13 cellular contexts compared by ENCODE assay signal in the genomic region with DNA sequence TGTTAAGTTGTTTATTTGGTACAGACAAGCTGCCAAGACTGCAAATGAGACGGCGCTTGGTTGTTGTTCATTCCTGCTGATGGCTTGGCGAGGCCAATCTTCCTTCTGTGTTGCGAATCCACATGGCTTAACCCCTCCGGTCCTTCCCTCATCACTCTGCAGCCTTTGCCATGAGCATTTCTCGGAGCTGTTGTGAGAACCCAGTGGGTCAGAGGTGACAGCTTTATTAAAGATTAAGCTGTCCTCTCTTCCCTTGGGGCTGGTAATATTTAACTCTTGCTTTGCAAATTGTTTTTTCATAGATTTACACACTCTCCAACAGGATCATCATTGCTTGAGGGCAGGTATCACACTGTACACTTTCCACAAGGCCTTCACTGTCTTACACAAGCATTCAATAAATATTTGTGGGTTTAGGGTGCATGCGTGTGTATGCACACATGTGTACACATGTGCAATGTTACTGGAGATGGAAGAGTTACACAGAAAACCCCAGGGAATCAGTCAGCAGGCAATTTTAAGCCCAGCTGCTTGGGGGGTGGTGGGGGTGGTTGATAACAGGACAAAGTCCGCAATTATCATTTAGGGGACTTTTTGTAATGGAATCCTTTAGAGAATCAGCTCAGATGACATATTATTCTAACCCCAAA. TPM values are rescaled to one million over a fixed set of nuclear protein-coding genes. Genes with fewer than 3 reads are reported as not detected.
DNase-seq lines count a peak whose midpoint lies in the region; ATAC-seq and TF ChIP-seq lines count a peak whose summit lies in the region.
"Had no signal": no experiment of that assay in that cellular context is flagged by ENCODE, and none has a peak within 500 bp of the region (broad histone marks: within the 10 kb centered on the region; RNA-seq: fewer than 3 reads in every experiment).

No MANE protein-coding gene starts in this region.

- TF ChIP-seq RAD21 in liver (IDR thresholded peaks at IDR 0.05), result no peak

- H3K27me3 ChIP-seq in right atrium auricular region (no peaks in the 10 kb centered on the region), liver (ENCODE audit: control insufficient read depth in 4 of 4, insufficient read depth in 4 of 4, low read length in 3 of 4) (no peaks in the 10 kb centered on the region), thyroid gland (no peaks in the 10 kb centered on the region)

- no peaks in the 10 kb centered on the region for H3K9me3 ChIP-seq in right atrium auricular region
- no peaks in the 10 kb centered on the region for H3K9me3 ChIP-seq in liver (ENCODE audit: control insufficient read depth in 4 of 4, low read length in 3 of 4)
- H3K9me3 ChIP-seq in thyroid gland, result no peaks in the 10 kb centered on the region
- H3K9me3 ChIP-seq: gastrocnemius medialis had no signal

- 25% methylated on average over 8 of the region's 8 CpGs for WGBS in liver
- 37 to 55% methylated on average over 8 of the region's 8 CpGs for WGBS in thyroid gland, 2 donors

- intact Hi-C loops in cardiac septum (cut with DNase I), result no loop called here
- intact Hi-C loops in thyroid gland (cut with DNase I), result no loop called here

- no peak for TF ChIP-seq POLR2A in thyroid gland (IDR thresholded peaks at IDR 0.05)

- peaks cover 0 to 32% of the 10 kb centered on the region in 2 donors for H3K4me1 ChIP-seq in right atrium auricular region
- H3K4me1 ChIP-seq in liver (ENCODE audit: control insufficient read depth in 4 of 4, insufficient read depth in 4 of 4, low read length in 3 of 4), result peaks cover 0 to 11% (median 5%) of the 10 kb centered on the region in 4 donors
- H3K4me1 ChIP-seq in thyroid gland, result peaks cover 0 to 8% of the 10 kb centered on the region in 2 donors
- H3K4me1 ChIP-seq: gastrocnemius medialis had no signal

- DNase-seq in cardiac septum (ENCODE audit: low spot score) (peak; percentile 22), right atrium auricular region (ENCODE audit: low spot score) (no peak), cerebellar cortex (ENCODE audit: low spot score) (peak; percentile 12), thyroid gland (peak; percentile 34 to 56), NCI-H526 (lab: John Stamatoyannopoulos, UW) (no peak), AG08395 (ENCODE audit: low spot score) (no peak)
- DNase-seq: activated CD4-positive, alpha-beta T cell treated with anti-CD3 and anti-CD28 coated beads, Interleukin-2, amount 10 ng/mL, durations not matched to agents 7 days and 5 days; effector CD4-positive, alpha-beta T cell; gastrocnemius medialis had no signal

- TF ChIP-seq CTCF in right atrium auricular region (IDR thresholded peaks at IDR 0.05), result no peak
- TF ChIP-seq CTCF in liver (IDR thresholded peaks at IDR 0.05; ENCODE audit: low read depth, low read length, missing input control), result no peak
- no peak for TF ChIP-seq CTCF in thyroid gland (IDR thresholded peaks at IDR 0.05)

- no peak overlapping the region for H3K27ac ChIP-seq in right atrium auricular region
- no peak overlapping the region for H3K27ac ChIP-seq in liver (ENCODE audit: low read depth in 1 of 2, low read length in 2 of 2)
- no peak overlapping the region for H3K27ac ChIP-seq in thyroid gland
- H3K27ac ChIP-seq: gastrocnemius medialis had no signal

- no peak for ATAC-seq in GM21825 (IDR thresholded peaks at IDR 0.05; ENCODE audit: unreplicated experiment)
- ATAC-seq: gastrocnemius medialis had no signal

- H3K4me3 ChIP-seq in right atrium auricular region (no peak overlapping the region), liver (ENCODE audit: low read depth in 1 of 3, low read length in 3 of 3) (no peak overlapping the region), thyroid gland (replicated peaks in 1 of 3) (no peak overlapping the region)
- H3K4me3 ChIP-seq: gastrocnemius medialis had no signal

- no peak overlapping the region for H3K9ac ChIP-seq in liver (ENCODE audit: low read depth in 1 of 2, low read length in 2 of 2)

- H3K36me3 ChIP-seq in right atrium auricular region, result peaks cover 5% of the 10 kb centered on the region
- no peaks in the 10 kb centered on the region for H3K36me3 ChIP-seq in liver (ENCODE audit: control insufficient read depth in 4 of 4, insufficient read depth in 3 of 4, low read depth in 1 of 4, low read length in 3 of 4)
- H3K36me3 ChIP-seq in thyroid gland, result no peaks in the 10 kb centered on the region
- H3K36me3 ChIP-seq: gastrocnemius medialis had no signal

TF ChIP-seq in liver, 16 proteins besides CTCF, POLR2A, EP300 and RAD21:
- TF ChIP-seq RXRA (IDR thresholded peaks at IDR 0.05), result peak; percentile 15 to 46
- TF ChIP-seq SP1 (IDR thresholded peaks at IDR 0.05), result peak; percentile 63
- peak; percentile 13 to 36 for TF ChIP-seq HNF4A (conservative IDR thresholded peaks at IDR 0.05)
- TF ChIP-seq YY1 (IDR thresholded peaks at IDR 0.05), result no peak

RNA-seq across cellular contexts. Expression of gene KCNF1, which starts 27.7 kb away (rescaled TPM):
- total RNA-seq in cardiac septum (0.27 TPM), right atrium auricular region (under 1 TPM; 0.30 to 0.94 TPM), liver (under 1 TPM in 1 of 2 donors, not detected in 1; 0.09 TPM), thyroid gland (not detected)
- polyA plus RNA-seq in liver, result not detected
- total RNA-seq: activated CD4-positive, alpha-beta T cell treated with anti-CD3 and anti-CD28 coated beads, Interleukin-2, amount 10 ng/mL, durations not matched to agents 7 days and 5 days; gastrocnemius medialis; lower leg skin; osteocyte had no signal

Comparison
In these comparisons a context has a peak if more than half of its experiments do, and no peak if none do; other contexts are left out.
1. DNase-seq: peak in cardiac septum (single experiment), cerebellar cortex (single experiment) and thyroid gland (2 of 2); none in right atrium auricular region (single experiment), NCI-H526 (0 of 2) and AG08395 (single experiment).